1 cellular context compared by ENCODE assay signal in the genomic region with DNA sequence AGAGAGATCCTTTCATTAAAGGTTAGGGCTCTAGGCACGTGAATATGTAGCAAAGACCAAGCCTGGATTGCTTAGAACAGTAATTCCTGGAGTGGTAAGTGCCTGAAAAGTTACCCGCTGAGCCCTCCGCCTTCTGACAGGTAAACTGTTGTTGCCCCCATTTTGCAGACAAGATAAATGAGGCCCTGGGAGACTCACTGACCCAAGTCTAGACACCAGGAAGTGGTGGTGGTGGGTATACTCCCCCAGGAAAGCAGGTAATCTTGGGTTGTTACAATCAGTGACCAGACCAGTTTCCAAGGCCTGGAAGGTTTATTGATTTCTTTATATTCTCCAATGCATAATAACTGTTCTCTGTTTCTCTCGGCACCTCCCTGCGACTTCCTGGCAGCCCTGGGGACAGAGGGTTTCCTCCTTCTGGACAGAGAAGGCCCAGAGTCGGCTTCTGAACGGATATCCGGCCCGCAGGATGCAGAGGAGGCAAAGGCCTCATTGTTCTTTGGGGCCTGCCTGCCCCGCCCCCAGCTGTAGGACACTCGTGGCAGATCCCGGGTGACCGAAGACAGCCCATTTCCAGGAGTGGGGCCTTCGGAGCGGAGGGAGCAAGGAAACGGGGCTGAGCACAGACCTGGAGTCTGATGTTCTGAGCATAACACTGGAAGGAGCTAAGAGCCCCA.
TF ChIP-seq lines count a peak whose summit lies in the region.

No MANE protein-coding gene starts in this region.

TF ChIP-seq in HepG2, 621 proteins besides CTCF, POLR2A, EP300 and RAD21 (continued from another document and continues in another):
- TF ChIP-seq, protein P1, sequence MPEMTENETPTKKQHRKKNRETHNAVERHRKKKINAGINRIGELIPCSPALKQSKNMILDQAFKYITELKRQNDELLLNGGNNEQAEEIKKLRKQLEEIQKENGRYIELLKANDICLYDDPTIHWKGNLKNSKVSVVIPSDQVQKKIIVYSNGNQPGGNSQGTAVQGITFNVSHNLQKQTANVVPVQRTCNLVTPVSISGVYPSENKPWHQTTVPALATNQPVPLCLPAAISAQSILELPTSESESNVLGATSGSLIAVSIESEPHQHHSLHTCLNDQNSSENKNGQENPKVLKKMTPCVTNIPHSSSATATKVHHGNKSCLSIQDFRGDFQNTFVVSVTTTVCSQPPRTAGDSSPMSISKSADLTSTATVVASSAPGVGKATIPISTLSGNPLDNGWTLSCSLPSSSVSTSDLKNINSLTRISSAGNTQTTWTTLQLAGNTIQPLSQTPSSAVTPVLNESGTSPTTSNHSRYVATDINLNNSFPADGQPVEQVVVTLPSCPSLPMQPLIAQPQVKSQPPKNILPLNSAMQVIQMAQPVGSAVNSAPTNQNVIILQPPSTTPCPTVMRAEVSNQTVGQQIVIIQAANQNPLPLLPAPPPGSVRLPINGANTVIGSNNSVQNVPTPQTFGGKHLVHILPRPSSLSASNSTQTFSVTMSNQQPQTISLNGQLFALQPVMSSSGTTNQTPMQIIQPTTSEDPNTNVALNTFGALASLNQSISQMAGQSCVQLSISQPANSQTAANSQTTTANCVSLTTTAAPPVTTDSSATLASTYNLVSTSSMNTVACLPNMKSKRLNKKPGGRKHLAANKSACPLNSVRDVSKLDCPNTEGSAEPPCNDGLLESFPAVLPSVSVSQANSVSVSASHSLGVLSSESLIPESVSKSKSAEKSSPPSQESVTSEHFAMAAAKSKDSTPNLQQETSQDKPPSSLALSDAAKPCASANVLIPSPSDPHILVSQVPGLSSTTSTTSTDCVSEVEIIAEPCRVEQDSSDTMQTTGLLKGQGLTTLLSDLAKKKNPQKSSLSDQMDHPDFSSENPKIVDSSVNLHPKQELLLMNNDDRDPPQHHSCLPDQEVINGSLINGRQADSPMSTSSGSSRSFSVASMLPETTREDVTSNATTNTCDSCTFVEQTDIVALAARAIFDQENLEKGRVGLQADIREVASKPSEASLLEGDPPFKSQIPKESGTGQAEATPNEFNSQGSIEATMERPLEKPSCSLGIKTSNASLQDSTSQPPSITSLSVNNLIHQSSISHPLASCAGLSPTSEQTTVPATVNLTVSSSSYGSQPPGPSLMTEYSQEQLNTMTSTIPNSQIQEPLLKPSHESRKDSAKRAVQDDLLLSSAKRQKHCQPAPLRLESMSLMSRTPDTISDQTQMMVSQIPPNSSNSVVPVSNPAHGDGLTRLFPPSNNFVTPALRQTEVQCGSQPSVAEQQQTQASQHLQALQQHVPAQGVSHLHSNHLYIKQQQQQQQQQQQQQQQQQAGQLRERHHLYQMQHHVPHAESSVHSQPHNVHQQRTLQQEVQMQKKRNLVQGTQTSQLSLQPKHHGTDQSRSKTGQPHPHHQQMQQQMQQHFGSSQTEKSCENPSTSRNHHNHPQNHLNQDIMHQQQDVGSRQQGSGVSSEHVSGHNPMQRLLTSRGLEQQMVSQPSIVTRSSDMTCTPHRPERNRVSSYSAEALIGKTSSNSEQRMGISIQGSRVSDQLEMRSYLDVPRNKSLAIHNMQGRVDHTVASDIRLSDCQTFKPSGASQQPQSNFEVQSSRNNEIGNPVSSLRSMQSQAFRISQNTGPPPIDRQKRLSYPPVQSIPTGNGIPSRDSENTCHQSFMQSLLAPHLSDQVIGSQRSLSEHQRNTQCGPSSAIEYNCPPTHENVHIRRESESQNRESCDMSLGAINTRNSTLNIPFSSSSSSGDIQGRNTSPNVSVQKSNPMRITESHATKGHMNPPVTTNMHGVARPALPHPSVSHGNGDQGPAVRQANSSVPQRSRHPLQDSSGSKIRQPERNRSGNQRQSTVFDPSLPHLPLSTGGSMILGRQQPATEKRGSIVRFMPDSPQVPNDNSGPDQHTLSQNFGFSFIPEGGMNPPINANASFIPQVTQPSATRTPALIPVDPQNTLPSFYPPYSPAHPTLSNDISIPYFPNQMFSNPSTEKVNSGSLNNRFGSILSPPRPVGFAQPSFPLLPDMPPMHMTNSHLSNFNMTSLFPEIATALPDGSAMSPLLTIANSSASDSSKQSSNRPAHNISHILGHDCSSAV (CRISPR knock-in tag; IDR thresholded peaks at IDR 0.05; ENCODE audit: borderline replicate concordance) = no peak
- TF ChIP-seq POLR2AphosphoS2 (IDR thresholded peaks at IDR 0.05; ENCODE audit: low read depth, low read length) (no peak), MBD4 (IDR thresholded peaks at IDR 0.05; ENCODE audit: borderline replicate concordance, low read length) (no peak), ZNF234 (CRISPR knock-in tag; conservative IDR thresholded peaks at IDR 0.05) (no peak), HNRNPLL (IDR thresholded peaks at IDR 0.05; ENCODE audit: low read depth, low read length, poor library complexity, severe bottlenecking) (no peak), TFAP4 (IDR thresholded peaks at IDR 0.05; ENCODE audit: borderline replicate concordance, low read depth) (peak; percentile 50; the same call in 1 of the 2 replicates), ZMYM2 (CRISPR knock-in tag; IDR thresholded peaks at IDR 0.05) (peak; percentile 94), ZFP91 (CRISPR knock-in tag; IDR thresholded peaks at IDR 0.05; ENCODE audit: borderline replicate concordance) (peak; percentile 44; the same call in 1 of the 2 replicates), NR2F1 (CRISPR knock-in tag; IDR thresholded peaks at IDR 0.05) (no peak), RCOR2 (CRISPR knock-in tag; IDR thresholded peaks at IDR 0.05) (peak; percentile 87), ARID5B (CRISPR knock-in tag; IDR thresholded peaks at IDR 0.05) (peak; percentile 61; the same call in 1 of the 2 replicates), ELF1 (CRISPR knock-in tag; IDR thresholded peaks at IDR 0.05) (peak; percentile 70), ZNF607 (CRISPR knock-in tag; IDR thresholded peaks at IDR 0.05; ENCODE audit: borderline replicate concordance) (0 out of 2 replicates have a peak, but pooled peaks have one; percentile 16), MXD4 (CRISPR knock-in tag; IDR thresholded peaks at IDR 0.05) (no peak)
- TF ChIP-seq, protein P2, sequence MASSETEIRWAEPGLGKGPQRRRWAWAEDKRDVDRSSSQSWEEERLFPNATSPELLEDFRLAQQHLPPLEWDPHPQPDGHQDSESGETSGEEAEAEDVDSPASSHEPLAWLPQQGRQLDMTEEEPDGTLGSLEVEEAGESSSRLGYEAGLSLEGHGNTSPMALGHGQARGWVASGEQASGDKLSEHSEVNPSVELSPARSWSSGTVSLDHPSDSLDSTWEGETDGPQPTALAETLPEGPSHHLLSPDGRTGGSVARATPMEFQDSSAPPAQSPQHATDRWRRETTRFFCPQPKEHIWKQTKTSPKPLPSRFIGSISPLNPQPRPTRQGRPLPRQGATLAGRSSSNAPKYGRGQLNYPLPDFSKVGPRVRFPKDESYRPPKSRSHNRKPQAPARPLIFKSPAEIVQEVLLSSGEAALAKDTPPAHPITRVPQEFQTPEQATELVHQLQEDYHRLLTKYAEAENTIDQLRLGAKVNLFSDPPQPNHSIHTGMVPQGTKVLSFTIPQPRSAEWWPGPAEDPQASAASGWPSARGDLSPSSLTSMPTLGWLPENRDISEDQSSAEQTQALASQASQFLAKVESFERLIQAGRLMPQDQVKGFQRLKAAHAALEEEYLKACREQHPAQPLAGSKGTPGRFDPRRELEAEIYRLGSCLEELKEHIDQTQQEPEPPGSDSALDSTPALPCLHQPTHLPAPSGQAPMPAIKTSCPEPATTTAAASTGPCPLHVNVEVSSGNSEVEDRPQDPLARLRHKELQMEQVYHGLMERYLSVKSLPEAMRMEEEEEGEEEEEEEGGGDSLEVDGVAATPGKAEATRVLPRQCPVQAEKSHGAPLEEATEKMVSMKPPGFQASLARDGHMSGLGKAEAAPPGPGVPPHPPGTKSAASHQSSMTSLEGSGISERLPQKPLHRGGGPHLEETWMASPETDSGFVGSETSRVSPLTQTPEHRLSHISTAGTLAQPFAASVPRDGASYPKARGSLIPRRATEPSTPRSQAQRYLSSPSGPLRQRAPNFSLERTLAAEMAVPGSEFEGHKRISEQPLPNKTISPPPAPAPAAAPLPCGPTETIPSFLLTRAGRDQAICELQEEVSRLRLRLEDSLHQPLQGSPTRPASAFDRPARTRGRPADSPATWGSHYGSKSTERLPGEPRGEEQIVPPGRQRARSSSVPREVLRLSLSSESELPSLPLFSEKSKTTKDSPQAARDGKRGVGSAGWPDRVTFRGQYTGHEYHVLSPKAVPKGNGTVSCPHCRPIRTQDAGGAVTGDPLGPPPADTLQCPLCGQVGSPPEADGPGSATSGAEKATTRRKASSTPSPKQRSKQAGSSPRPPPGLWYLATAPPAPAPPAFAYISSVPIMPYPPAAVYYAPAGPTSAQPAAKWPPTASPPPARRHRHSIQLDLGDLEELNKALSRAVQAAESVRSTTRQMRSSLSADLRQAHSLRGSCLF (CRISPR knock-in tag; IDR thresholded peaks at IDR 0.05; ENCODE audit: borderline replicate concordance) = no peak
- TF ChIP-seq, protein P3, sequence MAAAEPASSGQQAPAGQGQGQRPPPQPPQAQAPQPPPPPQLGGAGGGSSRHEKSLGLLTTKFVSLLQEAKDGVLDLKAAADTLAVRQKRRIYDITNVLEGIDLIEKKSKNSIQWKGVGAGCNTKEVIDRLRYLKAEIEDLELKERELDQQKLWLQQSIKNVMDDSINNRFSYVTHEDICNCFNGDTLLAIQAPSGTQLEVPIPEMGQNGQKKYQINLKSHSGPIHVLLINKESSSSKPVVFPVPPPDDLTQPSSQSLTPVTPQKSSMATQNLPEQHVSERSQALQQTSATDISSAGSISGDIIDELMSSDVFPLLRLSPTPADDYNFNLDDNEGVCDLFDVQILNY (CRISPR knock-in tag; conservative IDR thresholded peaks at IDR 0.05) = no peak
- TF ChIP-seq, protein P4, sequence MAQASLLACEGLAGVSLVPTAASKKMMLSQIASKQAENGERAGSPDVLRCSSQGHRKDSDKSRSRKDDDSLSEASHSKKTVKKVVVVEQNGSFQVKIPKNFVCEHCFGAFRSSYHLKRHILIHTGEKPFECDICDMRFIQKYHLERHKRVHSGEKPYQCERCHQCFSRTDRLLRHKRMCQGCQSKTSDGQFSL (CRISPR knock-in tag; IDR thresholded peaks at IDR 0.05) = no peak
- TF ChIP-seq, protein P5, sequence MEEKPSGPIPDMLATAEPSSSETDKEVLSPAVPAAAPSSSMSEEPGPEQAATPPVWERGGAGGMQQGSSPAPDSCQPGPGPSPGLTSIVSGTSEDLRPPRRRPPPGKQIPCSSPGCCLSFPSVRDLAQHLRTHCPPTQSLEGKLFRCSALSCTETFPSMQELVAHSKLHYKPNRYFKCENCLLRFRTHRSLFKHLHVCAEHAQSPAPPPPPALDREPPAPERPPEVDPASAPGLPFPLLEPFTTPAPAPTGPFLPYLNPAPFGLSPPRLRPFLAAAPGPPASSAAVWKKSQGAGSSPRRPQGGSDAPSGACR (CRISPR knock-in tag; IDR thresholded peaks at IDR 0.05) = no peak
- TF ChIP-seq, protein P6, sequence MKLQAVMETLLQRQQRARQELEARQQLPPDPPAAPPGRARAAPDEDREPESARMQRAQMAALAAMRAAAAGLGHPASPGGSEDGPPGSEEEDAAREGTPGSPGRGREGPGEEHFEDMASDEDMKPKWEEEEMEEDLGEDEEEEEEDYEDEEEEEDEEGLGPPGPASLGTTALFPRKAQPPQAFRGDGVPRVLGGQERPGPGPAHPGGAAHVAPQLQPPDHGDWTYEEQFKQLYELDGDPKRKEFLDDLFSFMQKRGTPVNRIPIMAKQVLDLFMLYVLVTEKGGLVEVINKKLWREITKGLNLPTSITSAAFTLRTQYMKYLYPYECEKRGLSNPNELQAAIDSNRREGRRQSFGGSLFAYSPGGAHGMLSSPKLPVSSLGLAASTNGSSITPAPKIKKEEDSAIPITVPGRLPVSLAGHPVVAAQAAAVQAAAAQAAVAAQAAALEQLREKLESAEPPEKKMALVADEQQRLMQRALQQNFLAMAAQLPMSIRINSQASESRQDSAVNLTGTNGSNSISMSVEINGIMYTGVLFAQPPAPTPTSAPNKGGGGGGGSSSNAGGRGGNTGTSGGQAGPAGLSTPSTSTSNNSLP (IDR thresholded peaks at IDR 0.05; ENCODE audit: low read depth, low read length) = no peak
- TF ChIP-seq, protein P7, sequence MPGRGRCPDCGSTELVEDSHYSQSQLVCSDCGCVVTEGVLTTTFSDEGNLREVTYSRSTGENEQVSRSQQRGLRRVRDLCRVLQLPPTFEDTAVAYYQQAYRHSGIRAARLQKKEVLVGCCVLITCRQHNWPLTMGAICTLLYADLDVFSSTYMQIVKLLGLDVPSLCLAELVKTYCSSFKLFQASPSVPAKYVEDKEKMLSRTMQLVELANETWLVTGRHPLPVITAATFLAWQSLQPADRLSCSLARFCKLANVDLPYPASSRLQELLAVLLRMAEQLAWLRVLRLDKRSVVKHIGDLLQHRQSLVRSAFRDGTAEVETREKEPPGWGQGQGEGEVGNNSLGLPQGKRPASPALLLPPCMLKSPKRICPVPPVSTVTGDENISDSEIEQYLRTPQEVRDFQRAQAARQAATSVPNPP (CRISPR knock-in tag; IDR thresholded peaks at IDR 0.05) = 0 out of 2 replicates have a peak, but pooled peaks have one; percentile 11
